Comparison of ENCODE assay signal across 22 cellular contexts in the genomic region with DNA sequence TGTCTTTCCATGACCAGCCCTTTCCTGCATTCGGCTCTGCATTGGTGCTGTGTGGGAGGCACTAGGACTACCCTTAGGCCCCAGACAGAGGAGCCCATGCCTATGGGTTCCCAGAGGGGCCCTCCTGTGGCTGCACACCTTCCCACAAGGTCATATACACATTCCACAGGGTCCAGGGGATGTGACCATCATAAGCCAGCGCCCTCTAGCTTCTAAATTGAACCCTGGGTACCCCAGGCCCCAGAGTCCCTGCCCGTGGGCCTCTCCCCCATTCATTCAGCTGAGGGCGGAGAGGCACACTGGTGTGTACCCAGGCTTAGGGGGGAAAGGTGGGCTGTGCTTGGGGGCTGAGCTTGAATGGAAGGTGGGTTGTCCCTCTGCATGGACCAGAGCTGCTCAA. TPM values are rescaled to one million over a fixed set of nuclear protein-coding genes. Genes with fewer than 3 reads are reported as not detected.
DNase-seq lines count a peak whose midpoint lies in the region; ATAC-seq and TF ChIP-seq lines count a peak whose summit lies in the region.
"Had no signal": no experiment of that assay in that cellular context is flagged by ENCODE, and none has a peak within 500 bp of the region (broad histone marks: within the 10 kb centered on the region; RNA-seq: fewer than 3 reads in every experiment).

No MANE protein-coding gene starts in this region.

- H3K27me3 ChIP-seq in GM23338 (ENCODE audit: insufficient read depth) (no peaks in the 10 kb centered on the region), foreskin keratinocyte (peaks cover 18% of the 10 kb centered on the region), trophoblast cell (ENCODE audit: insufficient read depth, low read length) (no peaks in the 10 kb centered on the region)

- H3K79me2 ChIP-seq in GM23338 (replicated peaks; ENCODE audit: insufficient read depth) (no peaks in the 10 kb centered on the region), trophoblast cell (ENCODE audit: control insufficient read depth, insufficient read depth, low read length, poor library complexity) (no peaks in the 10 kb centered on the region)

- peak overlapping the region; percentile 18 for H3K14ac ChIP-seq in trophoblast cell (ENCODE audit: low read length)

- H3K18ac ChIP-seq in trophoblast cell (ENCODE audit: low read length), result peak overlapping the region; percentile 26

- no peaks in the 10 kb centered on the region for H3K9me2 ChIP-seq in GM23338 (ENCODE audit: insufficient read depth)

- H3K79me1 ChIP-seq in trophoblast cell (ENCODE audit: low read length), result peaks cover 28% of the 10 kb centered on the region

- H3K9ac ChIP-seq in trophoblast cell (ENCODE audit: low read length), result no peak overlapping the region

- no peaks in the 10 kb centered on the region; the same call in 2 of the 3 replicates for H3K9me3 Mint-ChIP-seq in GM23338
- H3K9me3 Mint-ChIP-seq: activated B cell treated with CpG ODN at 0.5 μM for 24 hours; activated naive CD8-positive, alpha-beta T cell treated with anti-CD3 and anti-CD28 coated beads for 36 hours; activated T-helper 2 cell treated with anti-CD3 and anti-CD28 coated beads, Interferon-gamma antibody, Interleukin-2, Interleukin-4, amounts not matched to agents 10 μg/mL and 5 μg/mL and 100 μg/mL, durations not matched to agents 14 hours and 24 hours and 36 hours; mesothelial cell of epicardium; natural killer cell treated with Interleukin-12 subunit alpha and Interleukin-12 subunit beta and Interleukin-15 and Interleukin-18, amount 100 ng/mL, for 72 hours; stimulated activated effector memory CD8-positive, alpha-beta T cell treated with anti-CD3 and anti-CD28 coated beads, Interleukin-12 subunit alpha, Interleukin-12 subunit beta, amount 100 ng/mL, for 72 hours; T-helper 2 cell treated with Interferon-gamma antibody and Interleukin-4, amounts not matched to agents 5 μg/mL and 100 μg/mL, for 36 hours had no signal

- no peak overlapping the region for H2AFZ ChIP-seq in GM23338
- no peak overlapping the region for H2AFZ ChIP-seq in trophoblast cell (ENCODE audit: insufficient read depth, low read length, poor library complexity)

- DNase-seq in GM23338 (ENCODE audit: low spot score) (peak; percentile 62), NCI-H69 (lab: John Stamatoyannopoulos, UW) (peak; percentile 4), foreskin keratinocyte (no peak), trophoblast cell (no peak), NCI-H1417 treated with DMSO at 0.1 percent for 48 hours (lab: John Stamatoyannopoulos, UW) (no peak), T-helper 9 cell (no peak)
- no peak for DNase-seq in activated effector memory CD4-positive, alpha-beta T cell treated with Interleukin-2 at 50 U/mL for 16 hours
- DNase-seq: activated B cell treated with CpG ODN at 0.5 μM for 24 hours; activated CD4-positive, alpha-beta T cell treated with anti-CD3 and anti-CD28 coated beads, Interleukin-2, amount 50 U/mL, for 4 hours; activated CD8-positive, alpha-beta memory T cell treated with anti-CD3 and anti-CD28 coated beads, Interleukin-2, amount 50 U/mL, for 48 hours; activated naive CD8-positive, alpha-beta T cell treated with anti-CD3 and anti-CD28 coated beads for 36 hours; effector CD4-positive, alpha-beta T cell; stimulated activated CD4-positive, alpha-beta T cell treated with anti-CD3 and anti-CD28 coated beads, Interleukin-1b, Interleukin-23, amount 100 ng/mL, for 48 hours had no signal

- no peaks in the 10 kb centered on the region; the same call in 1 of the 2 replicates for H3K4me1 ChIP-seq in GM23338 (ENCODE audit: insufficient read depth)
- no peaks in the 10 kb centered on the region for H3K4me1 ChIP-seq in foreskin keratinocyte
- peaks cover 24 to 25% of the 10 kb centered on the region in 2 experiments for H3K4me1 ChIP-seq in trophoblast cell (ENCODE audit: control insufficient read depth in 1 of 2, insufficient read depth in 2 of 2, low read length in 2 of 2)

- H3K4me3 ChIP-seq in GM23338 (no peak overlapping the region), trophoblast cell (ENCODE audit: low read depth, low read length) (no peak overlapping the region)
- H3K4me3 ChIP-seq: skin epidermis had no signal

- H4K8ac ChIP-seq in trophoblast cell (ENCODE audit: low read depth, low read length), result peak overlapping the region; percentile 11

- peak overlapping the region; percentile 36 for H2BK5ac ChIP-seq in trophoblast cell (ENCODE audit: low read depth, low read length, poor library complexity)

- ATAC-seq in GM23338 (peak; percentile 81), foreskin keratinocyte (no peak), HG03520 (IDR thresholded peaks at IDR 0.05; ENCODE audit: unreplicated experiment) (no peak)
- ATAC-seq: esophagus mucosa; natural killer cell treated with Interleukin-12 subunit alpha and Interleukin-12 subunit beta and Interleukin-15 and Interleukin-18, amount 100 ng/mL, for 72 hours; stimulated activated effector memory CD8-positive, alpha-beta T cell treated with anti-CD3 and anti-CD28 coated beads, Interleukin-12 subunit alpha, Interleukin-12 subunit beta, amount 100 ng/mL, for 72 hours had no signal

- peak overlapping the region; percentile 25 for H3K4ac ChIP-seq in trophoblast cell (ENCODE audit: low read depth, low read length)

- peaks cover 6% of the 10 kb centered on the region for H3K27me3 Mint-ChIP-seq in GM23338 (ENCODE audit: insufficient read depth, low read depth, poor library complexity)
- H3K27me3 Mint-ChIP-seq: activated naive CD8-positive, alpha-beta T cell treated with anti-CD3 and anti-CD28 coated beads for 36 hours had no signal

- H3K4me1 Mint-ChIP-seq in GM23338, result peaks cover 22% of the 10 kb centered on the region

- H4K20me1 ChIP-seq in GM23338 (replicated peaks; ENCODE audit: insufficient read depth), result no peaks in the 10 kb centered on the region

- H3K27ac ChIP-seq in GM23338 (ENCODE audit: low read depth), result no peak overlapping the region
- no peak overlapping the region for H3K27ac ChIP-seq in foreskin keratinocyte
- H3K27ac ChIP-seq in trophoblast cell (ENCODE audit: low read depth, low read length), result no peak overlapping the region
- H3K27ac ChIP-seq: skin epidermis had no signal

- no CpG with 5 or more reads among the region's 4 CpGs for WGBS in trophoblast cell (ENCODE audit: extremely low coverage, insufficient coverage, insufficient read length)

- peak overlapping the region; percentile 67 for H2BK12ac ChIP-seq in trophoblast cell (ENCODE audit: low read length)

- H3K9me3 ChIP-seq in trophoblast cell (ENCODE audit: insufficient read depth, low read depth, low read length), result no peaks in the 10 kb centered on the region

- H2AK5ac ChIP-seq in trophoblast cell (ENCODE audit: low read length), result peak overlapping the region; percentile 43

- TF ChIP-seq CTCF in GM23338 (conservative IDR thresholded peaks at IDR 0.05; ENCODE audit: low read depth in 2 of 2) (peak; percentile 47 to 74), foreskin keratinocyte (conservative IDR thresholded peaks at IDR 0.05) (peak; percentile 11)

- no peak overlapping the region for H3K4me3 Mint-ChIP-seq in GM23338
- H3K4me3 Mint-ChIP-seq: activated B cell treated with CpG ODN at 0.5 μM for 24 hours; activated naive CD8-positive, alpha-beta T cell treated with anti-CD3 and anti-CD28 coated beads for 36 hours; mesothelial cell of epicardium; natural killer cell treated with Interleukin-12 subunit alpha and Interleukin-12 subunit beta and Interleukin-15 and Interleukin-18, amount 100 ng/mL, for 72 hours; stimulated activated effector memory CD8-positive, alpha-beta T cell treated with anti-CD3 and anti-CD28 coated beads, Interleukin-12 subunit alpha, Interleukin-12 subunit beta, amount 100 ng/mL, for 72 hours; T-helper 2 cell treated with Interferon-gamma antibody and Interleukin-4, amounts not matched to agents 5 μg/mL and 100 μg/mL, for 36 hours had no signal

- H2BK120ac ChIP-seq in trophoblast cell (ENCODE audit: insufficient read depth, low read length, poor library complexity), result peak overlapping the region; percentile 16

- no peak overlapping the region for H4K12ac ChIP-seq in trophoblast cell (ENCODE audit: low read depth, low read length)

- H3K36me3 ChIP-seq in GM23338 (ENCODE audit: insufficient read depth) (no peaks in the 10 kb centered on the region), trophoblast cell (ENCODE audit: control insufficient read depth in 1 of 2, insufficient read depth in 2 of 2, low read length in 2 of 2) (no peaks in the 10 kb centered on the region)

- H3K27ac Mint-ChIP-seq in GM23338, result no peak overlapping the region
- H3K27ac Mint-ChIP-seq: activated B cell treated with CpG ODN at 0.5 μM for 24 hours; activated naive CD8-positive, alpha-beta T cell treated with anti-CD3 and anti-CD28 coated beads for 36 hours; activated T-helper 2 cell treated with anti-CD3 and anti-CD28 coated beads, Interferon-gamma antibody, Interleukin-2, Interleukin-4, amounts not matched to agents 10 μg/mL and 5 μg/mL and 100 μg/mL, durations not matched to agents 14 hours and 24 hours and 36 hours; mesothelial cell of epicardium; natural killer cell treated with Interleukin-12 subunit alpha and Interleukin-12 subunit beta and Interleukin-15 and Interleukin-18, amount 100 ng/mL, for 72 hours; progenitor cell of endocrine pancreas; stimulated activated effector memory CD8-positive, alpha-beta T cell treated with anti-CD3 and anti-CD28 coated beads, Interleukin-12 subunit alpha, Interleukin-12 subunit beta, amount 100 ng/mL, for 72 hours; T-helper 2 cell treated with Interferon-gamma antibody and Interleukin-4, amounts not matched to agents 5 μg/mL and 100 μg/mL, for 36 hours had no signal

- H3K23ac ChIP-seq in trophoblast cell (ENCODE audit: low read length), result no peak overlapping the region

- H4K91ac ChIP-seq in trophoblast cell (ENCODE audit: low read depth, low read length), result peak overlapping the region; percentile 38

- H3F3A ChIP-seq in GM23338 (replicated peaks; ENCODE audit: low read depth), result no peaks in the 10 kb centered on the region

- H3K4me2 ChIP-seq in GM23338 (no peak overlapping the region), trophoblast cell (ENCODE audit: low read length) (no peak overlapping the region)

- H3K36me3 Mint-ChIP-seq in GM23338 (ENCODE audit: low read depth), result no peaks in the 10 kb centered on the region
- H3K36me3 Mint-ChIP-seq: activated naive CD8-positive, alpha-beta T cell treated with anti-CD3 and anti-CD28 coated beads for 36 hours; mesothelial cell of epicardium; natural killer cell treated with Interleukin-12 subunit alpha and Interleukin-12 subunit beta and Interleukin-15 and Interleukin-18, amount 100 ng/mL, for 72 hours had no signal

TF ChIP-seq in GM23338, 12 proteins besides CTCF, POLR2A, EP300 and RAD21 (continues in another document):
- no peak for TF ChIP-seq STAT1 (IDR thresholded peaks at IDR 0.05; ENCODE audit: unreplicated experiment)

RNA-seq across cellular contexts. Expression of gene SLC6A6, which starts 10.2 kb away (rescaled TPM):
- 142 and 150 TPM in 2 replicates for total RNA-seq in GM23338 (2014; rRNA removed; shearing (Covaris generic))
- polyA plus RNA-seq in GM23338 (2016; fragmentation: Nextera tagmentation; extraction: Ambion mirVana) (27.5 and 31.6 TPM in 2 replicates), foreskin keratinocyte (4.7 and 5.0 TPM in 2 replicates)
- total RNA-seq in foreskin keratinocyte, result 13.6 and 14.8 TPM in 2 replicates
- polyA plus RNA-seq in trophoblast cell (2013), result 64.5 and 69.3 TPM in 2 replicates

Comparison
In these comparisons a context has a peak if more than half of its experiments do, and no peak if none do; other contexts are left out.
1. DNase-seq: peak in GM23338 (single experiment) and NCI-H69 (single experiment); none in foreskin keratinocyte (0 of 2), trophoblast cell (0 of 2), activated effector memory CD4-positive, alpha-beta T cell treated with Interleukin-2 at 50 U/mL for 16 hours (single experiment), NCI-H1417 treated with DMSO at 0.1 percent for 48 hours (single experiment) and T-helper 9 cell (single experiment).